Comparison of ENCODE assay signal across 15 cellular contexts in genomic region chr2:43041167-43041566, GRCh38.
A peak's percentile ranks its signal among the peaks of the same experiment; 100 is the strongest.
DNase-seq lines count a peak whose midpoint lies in the region; ATAC-seq and TF ChIP-seq lines count a peak whose summit lies in the region.
"Had no signal": no experiment of that assay in that cellular context is flagged by ENCODE, and none has a peak within 500 bp of the region (broad histone marks: within the 10 kb centered on the region; RNA-seq: fewer than 3 reads in every experiment).

No MANE protein-coding gene starts in this region.

- H3F3A ChIP-seq in GM23338 (replicated peaks; ENCODE audit: low read depth) = no peaks in the 10 kb centered on the region

- H3K9me3 Mint-ChIP-seq in GM23338 = no peaks in the 10 kb centered on the region
- H3K9me3 Mint-ChIP-seq: memory B cell had no signal

- peaks cover 19% of the 10 kb centered on the region for H3K4me1 Mint-ChIP-seq in GM23338
- H3K4me1 Mint-ChIP-seq: memory B cell had no signal

- H3K4me1 ChIP-seq in GM23338 (ENCODE audit: insufficient read depth) = 0 out of 2 replicates have a peak, but pooled peaks cover 9% of the 10 kb centered on the region
- peaks cover 0 to 5% (median 2%) of the 10 kb centered on the region in 6 donors for H3K4me1 ChIP-seq in spleen
- no peaks in the 10 kb centered on the region for H3K4me1 ChIP-seq in colonic mucosa

- no peak overlapping the region for H3K4me3 ChIP-seq in GM23338
- no peak overlapping the region for H3K4me3 ChIP-seq in spleen
- H3K4me3 ChIP-seq in colonic mucosa = no peak overlapping the region
- H3K4me3 ChIP-seq: psoas muscle had no signal

- TF ChIP-seq POLR2A in spleen (IDR thresholded peaks at IDR 0.05) = no peak

- H3K27ac ChIP-seq in GM23338 (ENCODE audit: low read depth) (no peak overlapping the region), spleen (no peak overlapping the region), colonic mucosa (no peak overlapping the region)
- H3K27ac ChIP-seq: psoas muscle had no signal

- no peaks in the 10 kb centered on the region for H3K79me2 ChIP-seq in GM23338 (replicated peaks; ENCODE audit: insufficient read depth)

- intact Hi-C loops in spleen (cut with DNase I; ENCODE audit: low total_unique reads) (no loop called here), colonic mucosa (cut with DNase I) (no loop called here)

- no peak for TF ChIP-seq CTCF in GM23338 (conservative IDR thresholded peaks at IDR 0.05; ENCODE audit: low read depth in 2 of 2)
- TF ChIP-seq CTCF in spleen (IDR thresholded peaks at IDR 0.05 in 8 of 11, conservative IDR thresholded peaks at IDR 0.05 in 3 of 11) = no peak
- no peak for TF ChIP-seq CTCF in colonic mucosa (IDR thresholded peaks at IDR 0.05)

- H3K4me2 ChIP-seq in GM23338 = no peak overlapping the region

- DNase-seq in GM23338 (ENCODE audit: low spot score) (no peak), islet precursor cell (peak; percentile 73), spleen (peak; percentile 37), colonic mucosa (no peak), mucosa of gallbladder (ENCODE audit: low spot score) (no peak), MV-4-11 (lab: John Stamatoyannopoulos, UW) (no peak)
- no peak for DNase-seq in activated effector memory CD4-positive, alpha-beta T cell treated with Interleukin-2 at 50 U/mL for 16 hours
- DNase-seq: activated naive CD4-positive, alpha-beta T cell treated with Interleukin-2 at 50 U/mL for 16 hours; central memory CD4-positive, alpha-beta T cell; MM.1S; stimulated activated CD4-positive, alpha-beta T cell treated with anti-CD3 and anti-CD28 coated beads, Interleukin-1b, Interleukin-23, amount 100 ng/mL, for 48 hours had no signal

- H4K20me1 ChIP-seq in GM23338 (replicated peaks; ENCODE audit: insufficient read depth) = no peaks in the 10 kb centered on the region

- no peaks in the 10 kb centered on the region for H3K9me2 ChIP-seq in GM23338 (ENCODE audit: insufficient read depth)

- H2AFZ ChIP-seq in GM23338 = peak overlapping the region; percentile 90; the same call in 1 of the 2 replicates

- whole genome bisulfite sequencing in spleen, 5 donors = 91 to 100% (median 99%) methylated on average over 3 of the region's 3 CpGs

- H3K9me3 ChIP-seq in spleen = no peaks in the 10 kb centered on the region
- no peaks in the 10 kb centered on the region for H3K9me3 ChIP-seq in colonic mucosa
- H3K9me3 ChIP-seq: BE2C, psoas muscle had no signal

- H3K9ac ChIP-seq in colonic mucosa (ENCODE audit: low read depth in 2 of 2, low read length in 2 of 2) = peak overlapping the region in 1 of 2 donors; percentile 7

- H3K36me3 Mint-ChIP-seq in GM23338 (ENCODE audit: low read depth) = no peaks in the 10 kb centered on the region
- H3K36me3 Mint-ChIP-seq: memory B cell had no signal

- H3K27ac Mint-ChIP-seq in GM23338 = peak overlapping the region; percentile 36; the same call in 1 of the 2 replicates
- H3K27ac Mint-ChIP-seq: memory B cell had no signal

- H3K27me3 Mint-ChIP-seq in GM23338 (ENCODE audit: insufficient read depth, low read depth, poor library complexity) = peaks cover 16% of the 10 kb centered on the region
- H3K27me3 Mint-ChIP-seq: memory B cell had no signal

- H3K27me3 ChIP-seq in GM23338 (ENCODE audit: insufficient read depth) (no peaks in the 10 kb centered on the region), spleen (replicated peaks in 1 of 7) (no peaks in the 10 kb centered on the region), colonic mucosa (no peaks in the 10 kb centered on the region)
- H3K27me3 ChIP-seq: BE2C had no signal

- ATAC-seq in GM23338 = no peak
- peak; percentile 1 for ATAC-seq in SK-N-SH treated with all-trans-retinoic acid at 6 μM for 48 hours

- H3K4me3 Mint-ChIP-seq in GM23338 = no peak overlapping the region
- H3K4me3 Mint-ChIP-seq: memory B cell had no signal

- no peaks in the 10 kb centered on the region for H3K36me3 ChIP-seq in GM23338 (ENCODE audit: insufficient read depth)
- no peaks in the 10 kb centered on the region for H3K36me3 ChIP-seq in spleen
- no peaks in the 10 kb centered on the region for H3K36me3 ChIP-seq in colonic mucosa
- H3K36me3 ChIP-seq: BE2C had no signal

TF ChIP-seq in GM23338, 12 proteins besides CTCF, POLR2A, EP300 and RAD21 (continues in another document):
- no peak for TF ChIP-seq ZNF114 (CRISPR knock-in tag; IDR thresholded peaks at IDR 0.05)
- no peak for TF ChIP-seq JUNB (IDR thresholded peaks at IDR 0.05; ENCODE audit: unreplicated experiment)
- TF ChIP-seq POLR2AphosphoS5 (IDR thresholded peaks at IDR 0.05; ENCODE audit: low read depth) = no peak
- TF ChIP-seq ETS1 (IDR thresholded peaks at IDR 0.05) = no peak
- no peak for TF ChIP-seq STAT1 (IDR thresholded peaks at IDR 0.05; ENCODE audit: unreplicated experiment)

TF ChIP-seq in SK-N-SH treated with all-trans-retinoic acid at 6 μM for 48 hours, 23 proteins besides CTCF, POLR2A, EP300 and RAD21 (continues in another document):
- no peak for TF ChIP-seq TOX (CRISPR knock-in tag; IDR thresholded peaks at IDR 0.05; ENCODE audit: borderline replicate concordance)
- TF ChIP-seq TCF4 (CRISPR knock-in tag; IDR thresholded peaks at IDR 0.05; ENCODE audit: borderline replicate concordance) = no peak
- no peak for TF ChIP-seq ZNF70 (CRISPR knock-in tag; IDR thresholded peaks at IDR 0.05)
- no peak for TF ChIP-seq ZNF565 (CRISPR knock-in tag; conservative IDR thresholded peaks at IDR 0.05; ENCODE audit: low read depth)
- no peak for TF ChIP-seq OSR1 (CRISPR knock-in tag; IDR thresholded peaks at IDR 0.05)
- TF ChIP-seq RARB (CRISPR knock-in tag; IDR thresholded peaks at IDR 0.05) = no peak
- TF ChIP-seq ZFP3 (CRISPR knock-in tag; IDR thresholded peaks at IDR 0.05) = no peak
- TF ChIP-seq ISL1 (CRISPR knock-in tag; IDR thresholded peaks at IDR 0.05) = no peak
- no peak for TF ChIP-seq SNAI2 (CRISPR knock-in tag; IDR thresholded peaks at IDR 0.05)
- no peak for TF ChIP-seq TSHZ2 (CRISPR knock-in tag; IDR thresholded peaks at IDR 0.05)
- no peak for TF ChIP-seq PPARA (CRISPR knock-in tag; IDR thresholded peaks at IDR 0.05; ENCODE audit: borderline replicate concordance)
- TF ChIP-seq BACH2 (CRISPR knock-in tag; IDR thresholded peaks at IDR 0.05; ENCODE audit: borderline replicate concordance) = no peak
- no peak for TF ChIP-seq POU6F1 (CRISPR knock-in tag; IDR thresholded peaks at IDR 0.05; ENCODE audit: borderline replicate concordance, low read depth)
- TF ChIP-seq CREB5 (CRISPR knock-in tag; IDR thresholded peaks at IDR 0.05; ENCODE audit: low read depth) = no peak
- TF ChIP-seq ZC3H10 (CRISPR knock-in tag; IDR thresholded peaks at IDR 0.05) = no peak

Comparison
In these comparisons a context has a peak if more than half of its experiments do, and no peak if none do; other contexts are left out.
1. DNase-seq: peak in islet precursor cell (single experiment) and spleen (single experiment); none in GM23338 (single experiment), colonic mucosa (single experiment), mucosa of gallbladder (single experiment), MV-4-11 (single experiment) and activated effector memory CD4-positive, alpha-beta T cell treated with Interleukin-2 at 50 U/mL for 16 hours (single experiment).